In genomic region chr12:66269757-66270383, GRCh38 we compare ENCODE assay signal across 8 cellular contexts. TPM values are rescaled to one million over a fixed set of nuclear protein-coding genes. Genes with fewer than 3 reads are reported as not detected.
DNase-seq lines count a peak whose midpoint lies in the region; ATAC-seq, FAIRE-seq and TF ChIP-seq lines count a peak whose summit lies in the region.

No MANE protein-coding gene starts in this region.

- no peaks in the 10 kb centered on the region for H3K27me3 ChIP-seq in pancreas

- H3K4me3 ChIP-seq in foreskin fibroblast (ENCODE audit: low read depth in 1 of 2, low read length in 2 of 2) (no peak overlapping the region), pancreas (no peak overlapping the region)

- ATAC-seq in GM21576 (IDR thresholded peaks at IDR 0.05; ENCODE audit: unreplicated experiment) (peak; percentile 51), pancreas (peak; percentile 50 to 88 (median 80)), HG03520 (IDR thresholded peaks at IDR 0.05; ENCODE audit: unreplicated experiment) (no peak), GM19467 (IDR thresholded peaks at IDR 0.05; ENCODE audit: unreplicated experiment) (no peak)

- no peaks in the 10 kb centered on the region for H3K36me3 ChIP-seq in pancreas

- no peak for FAIRE-seq in pancreas (lab: Jason Lieb, UNC)

- H3K4me1 ChIP-seq in pancreas, result no peaks in the 10 kb centered on the region

- H3K27ac ChIP-seq in VCaP (no peak overlapping the region), pancreas (no peak overlapping the region)

- peak; percentile 80 for TF ChIP-seq CTCF in VCaP (conservative IDR thresholded peaks at IDR 0.05)
- TF ChIP-seq CTCF in foreskin fibroblast (IDR thresholded peaks at IDR 0.05; ENCODE audit: low read depth, low read length), result peak; percentile 64
- peak in 3 of 4 donors; percentile 30 to 51 (median 44) for TF ChIP-seq CTCF in pancreas (IDR thresholded peaks at IDR 0.05)

- intact Hi-C loops in pancreas (cut with DNase I), result no loop called here

- peak; percentile 45 for DNase-seq in DMS53 treated with DMSO at 0.1 percent for 48 hours (lab: John Stamatoyannopoulos, UW; ENCODE audit: unreplicated experiment)
- peak; percentile 34 for DNase-seq in NCI-H1694 treated with DMSO at 0.1 percent for 48 hours (lab: John Stamatoyannopoulos, UW)
- peak; percentile 28 to 65 for DNase-seq in foreskin fibroblast
- no peak for DNase-seq in pancreas

- WGBS in pancreas, 2 donors, result 31 to 38% methylated on average over 5 of the region's 5 CpGs

- no peaks in the 10 kb centered on the region for H3K9me3 ChIP-seq in pancreas

RNA-seq across cellular contexts. Expression of gene HELB, which starts 32.4 kb away (rescaled TPM):
- total RNA-seq in pancreas, result 1 to 10 TPM; 1.2 to 5.2 (median 2.2) TPM
- polyA plus RNA-seq in pancreas, result under 1 TPM; 0.68 to 0.77 TPM

Comparison
In these comparisons a context has a peak if more than half of its experiments do, and no peak if none do; other contexts are left out.
1. DNase-seq: peak in DMS53 treated with DMSO at 0.1 percent for 48 hours (single experiment), NCI-H1694 treated with DMSO at 0.1 percent for 48 hours (single experiment) and foreskin fibroblast (2 of 2); none in pancreas (0 of 6).
2. ATAC-seq: peak in GM21576 (single experiment) and pancreas (4 of 4); none in HG03520 (single experiment) and GM19467 (single experiment).
3. Peak in every context shown above with its lines, with median percentiles within 50 percentile points of each other: CTCF ChIP-seq.